10 cellular contexts compared by ENCODE assay signal in genomic region chr13:26628706-26629105, GRCh38.
DNase-seq lines count a peak whose midpoint lies in the region; ATAC-seq and TF ChIP-seq lines count a peak whose summit lies in the region.
"Had no signal": no experiment of that assay in that cellular context is flagged by ENCODE, and none has a peak within 500 bp of the region (broad histone marks: within the 10 kb centered on the region; RNA-seq: fewer than 3 reads in every experiment).

No MANE protein-coding gene starts in this region.

- H3K79me2 ChIP-seq in trophoblast cell (ENCODE audit: control insufficient read depth, insufficient read depth, low read length, poor library complexity) = no peaks in the 10 kb centered on the region

- H3K23ac ChIP-seq in trophoblast cell (ENCODE audit: low read length) = no peak overlapping the region

- no peak overlapping the region for H3K4ac ChIP-seq in trophoblast cell (ENCODE audit: low read depth, low read length)

- no peak overlapping the region for H3K14ac ChIP-seq in trophoblast cell (ENCODE audit: low read length)

- H3K9me3 ChIP-seq in trophoblast cell (ENCODE audit: insufficient read depth, low read depth, low read length) (no peaks in the 10 kb centered on the region), gastrocnemius medialis (no peaks in the 10 kb centered on the region)

- no peak overlapping the region for H3K9ac ChIP-seq in trophoblast cell (ENCODE audit: low read length)
- H3K9ac ChIP-seq: BLaER1 had no signal

- H4K8ac ChIP-seq in trophoblast cell (ENCODE audit: low read depth, low read length) = no peak overlapping the region

- no peaks in the 10 kb centered on the region for H3K79me1 ChIP-seq in trophoblast cell (ENCODE audit: low read length)

- no peak for TF ChIP-seq CTCF in gastrocnemius medialis (IDR thresholded peaks at IDR 0.05 in 4 of 5, conservative IDR thresholded peaks at IDR 0.05 in 1 of 5)

- in situ Hi-C loops in gastrocnemius medialis (cut with MboI; ENCODE audit: low sequenced_read_pairs in 4 of 4) = no loop called here

- H3K4me1 ChIP-seq in trophoblast cell (ENCODE audit: control insufficient read depth in 1 of 2, insufficient read depth in 2 of 2, low read length in 2 of 2) (no peaks in the 10 kb centered on the region), gastrocnemius medialis (no peaks in the 10 kb centered on the region)

- no peak overlapping the region for H2AFZ ChIP-seq in trophoblast cell (ENCODE audit: insufficient read depth, low read length, poor library complexity)

- H4K91ac ChIP-seq in trophoblast cell (ENCODE audit: low read depth, low read length) = no peak overlapping the region

- H3K4me2 ChIP-seq in trophoblast cell (ENCODE audit: low read length) = no peak overlapping the region
- H3K4me2 ChIP-seq: BLaER1 had no signal

- H3K27me3 ChIP-seq in trophoblast cell (ENCODE audit: insufficient read depth, low read length) = no peaks in the 10 kb centered on the region
- no peaks in the 10 kb centered on the region for H3K27me3 ChIP-seq in gastrocnemius medialis
- H3K27me3 ChIP-seq: BLaER1 had no signal

- H2BK5ac ChIP-seq in trophoblast cell (ENCODE audit: low read depth, low read length, poor library complexity) = no peak overlapping the region

- no peak overlapping the region for H3K18ac ChIP-seq in trophoblast cell (ENCODE audit: low read length)

- H3K27ac ChIP-seq in trophoblast cell (ENCODE audit: low read depth, low read length) (no peak overlapping the region), gastrocnemius medialis (no peak overlapping the region)
- H3K27ac ChIP-seq: BLaER1 had no signal

- no peak overlapping the region for H2BK12ac ChIP-seq in trophoblast cell (ENCODE audit: low read length)

- ATAC-seq in gastrocnemius medialis = no peak
- no peak for ATAC-seq in HG03175 (IDR thresholded peaks at IDR 0.05; ENCODE audit: unreplicated experiment)

- no peak for TF ChIP-seq POLR2A in gastrocnemius medialis (IDR thresholded peaks at IDR 0.05)

- WGBS in trophoblast cell (ENCODE audit: extremely low coverage, insufficient coverage, insufficient read length) = no CpG with 5 or more reads among the region's 8 CpGs

- DNase-seq in NCI-H146 (lab: John Stamatoyannopoulos, UW) (peak; percentile 22), NCI-H146 treated with DMSO at 0.1 percent for 48 hours (lab: John Stamatoyannopoulos, UW; ENCODE audit: unreplicated experiment) (no peak), NAMALWA (ENCODE audit: low spot score) (peak; percentile 33), dermis blood vessel endothelial cell (peak; percentile 51), trophoblast cell (peak in 1 of 2 donors; percentile 17), gastrocnemius medialis (no peak)
- no peak for DNase-seq in activated T-cell treated with anti-CD3 and anti-CD28 coated beads, Interleukin-2, amount 50 U/mL, for 1 hour
- DNase-seq: cortex of kidney had no signal

- intact Hi-C loops in gastrocnemius medialis (cut with DNase I; ENCODE audit: low total_unique reads) = no loop called here

- H3K4me3 ChIP-seq in trophoblast cell (ENCODE audit: low read depth, low read length) (no peak overlapping the region), gastrocnemius medialis (no peak overlapping the region)
- H3K4me3 ChIP-seq: BLaER1 had no signal

- no peak overlapping the region for H2BK120ac ChIP-seq in trophoblast cell (ENCODE audit: insufficient read depth, low read length, poor library complexity)

- H4K12ac ChIP-seq in trophoblast cell (ENCODE audit: low read depth, low read length) = peak overlapping the region; percentile 31

- H2AK5ac ChIP-seq in trophoblast cell (ENCODE audit: low read length) = no peak overlapping the region

- H3K36me3 ChIP-seq in trophoblast cell (ENCODE audit: control insufficient read depth in 1 of 2, insufficient read depth in 2 of 2, low read length in 2 of 2) = no peaks in the 10 kb centered on the region
- H3K36me3 ChIP-seq in gastrocnemius medialis = peaks cover 0 to 2% of the 10 kb centered on the region in 2 donors

Comparison
In these comparisons a context has a peak if more than half of its experiments do, and no peak if none do; other contexts are left out.
1. DNase-seq: peak in NCI-H146 (single experiment), NAMALWA (single experiment) and dermis blood vessel endothelial cell (single experiment); none in NCI-H146 treated with DMSO at 0.1 percent for 48 hours (single experiment), gastrocnemius medialis (0 of 2) and activated T-cell treated with anti-CD3 and anti-CD28 coated beads, Interleukin-2, amount 50 U/mL, for 1 hour (single experiment).